In genomic region chr5:16082982-16083381, GRCh38 we compare ENCODE assay signal across 36 cellular contexts.
"Had no signal": no experiment of that assay in that cellular context is flagged by ENCODE, and none has a peak within 500 bp of the region (broad histone marks: within the 10 kb centered on the region; RNA-seq: fewer than 3 reads in every experiment).

No MANE protein-coding gene starts in this region.

- H3K27me3 ChIP-seq: ascending aorta, cardiac muscle cell had no signal

- H3K9me3 Mint-ChIP-seq: activated B cell treated with CpG ODN at 0.5 μM for 24 hours; activated CD4-positive, alpha-beta T cell treated with anti-CD3 and anti-CD28 coated beads, Interleukin-2, amount 10 ng/mL, durations not matched to agents 24 days and 14 days; activated naive CD8-positive, alpha-beta T cell treated with anti-CD3 and anti-CD28 coated beads, Interleukin-2, amount 10 ng/mL, durations not matched to agents 7 days and 5 days; activated T-helper 2 cell treated with anti-CD3 and anti-CD28 coated beads, Interferon-gamma antibody, Interleukin-2, Interleukin-4, amounts not matched to agents 10 μg/mL and 5 μg/mL and 100 μg/mL, durations not matched to agents 14 hours and 24 hours and 36 hours; T-helper 1 cell treated with Interleukin-12 subunit alpha and Interleukin-12 subunit beta and Interleukin-4 antibody, amounts not matched to agents 30 μg/mL and 1 μg/mL, for 36 hours had no signal

- H3K36me3 ChIP-seq: ascending aorta, cardiac muscle cell had no signal

- DNase-seq: activated B cell treated with CpG ODN at 0.5 μM for 24 hours; activated CD4-positive, alpha-beta memory T cell treated with anti-CD3 and anti-CD28 coated beads, Interleukin-2, amount 10 ng/mL, durations not matched to agents 7 days and 5 days; activated CD4-positive, alpha-beta T cell treated with anti-CD3 and anti-CD28 coated beads for 4 hours; activated CD4-positive, alpha-beta T cell treated with anti-CD3 and anti-CD28 coated beads, Interleukin-2, amount 10 ng/mL, durations not matched to agents 24 days and 14 days; activated CD4-positive, alpha-beta T cell treated with anti-CD3 and anti-CD28 coated beads, Interleukin-2, amount 50 U/mL, for 1 hour; activated CD4-positive, alpha-beta T cell treated with anti-CD3 and anti-CD28 coated beads, Interleukin-2, amount 50 U/mL, for 4 hours; activated CD4-positive, CD25-positive, alpha-beta regulatory T cell treated with anti-CD3 and anti-CD28 coated beads, Interleukin-2, amount 50 U/mL, for 72 hours; activated CD8-positive, alpha-beta memory T cell treated with anti-CD3 and anti-CD28 coated beads for 24 hours; activated CD8-positive, alpha-beta memory T cell treated with anti-CD3 and anti-CD28 coated beads, Interleukin-2, amount 10 ng/mL, durations not matched to agents 7 days and 5 days; activated CD8-positive, alpha-beta memory T cell treated with anti-CD3 and anti-CD28 coated beads, Interleukin-2, amount 50 U/mL, for 48 hours; activated CD8-positive, alpha-beta T cell treated with anti-CD3 and anti-CD28 coated beads, Interleukin-2, amount 10 ng/mL, durations not matched to agents 7 days and 5 days; activated effector memory CD4-positive, alpha-beta T cell treated with Interleukin-2 at 50 U/mL for 16 hours; activated gamma-delta T cell; activated naive CD4-positive, alpha-beta T cell treated with anti-CD3 and anti-CD28 coated beads, Interleukin-2, amount 10 ng/mL, durations not matched to agents 7 days and 5 days; activated naive CD4-positive, alpha-beta T cell treated with Interleukin-2 at 50 U/mL for 16 hours; activated naive CD8-positive, alpha-beta T cell treated with anti-CD3 and anti-CD28 coated beads, Interleukin-2, amount 10 ng/mL, durations not matched to agents 7 days and 5 days; activated naive CD8-positive, alpha-beta T cell treated with anti-CD3 and anti-CD28 coated beads, Interleukin-2, amount 50 U/mL, for 24 hours; activated T-cell treated with anti-CD3 and anti-CD28 coated beads, Interleukin-2, amount 50 U/mL, for 24 hours; activated T-cell treated with anti-CD3 and anti-CD28 coated beads, Interleukin-2, amount 50 U/mL, for 48 hours; amygdala; anterior cingulate cortex; caudate nucleus; cerebellar nuclear complex; T-helper 1 cell; T-helper 2 cell; T-helper 9 cell had no signal

- H3K4me3 Mint-ChIP-seq: activated B cell treated with CpG ODN at 0.5 μM for 24 hours; activated CD4-positive, alpha-beta memory T cell treated with anti-CD3 and anti-CD28 coated beads, Interleukin-2, amount 10 ng/mL, durations not matched to agents 7 days and 5 days; activated CD4-positive, alpha-beta T cell treated with anti-CD3 and anti-CD28 coated beads, Interleukin-2, amount 10 ng/mL, durations not matched to agents 24 days and 14 days; activated CD8-positive, alpha-beta memory T cell treated with anti-CD3 and anti-CD28 coated beads, Interleukin-2, amount 10 ng/mL, durations not matched to agents 7 days and 5 days; activated CD8-positive, alpha-beta T cell treated with anti-CD3 and anti-CD28 coated beads, Interleukin-2, amount 10 ng/mL, durations not matched to agents 7 days and 5 days; activated naive CD4-positive, alpha-beta T cell treated with anti-CD3 and anti-CD28 coated beads, Interleukin-2, amount 10 ng/mL, durations not matched to agents 7 days and 5 days; activated naive CD4-positive, alpha-beta T cell treated with anti-CD3 and anti-CD28 coated beads, Interleukin-2, amount 50 U/mL, for 24 hours; activated naive CD8-positive, alpha-beta T cell; activated naive CD8-positive, alpha-beta T cell treated with anti-CD3 and anti-CD28 coated beads, Interleukin-2, amount 10 ng/mL, durations not matched to agents 7 days and 5 days; activated naive CD8-positive, alpha-beta T cell treated with anti-CD3 and anti-CD28 coated beads, Interleukin-2, amount 50 U/mL, for 24 hours; activated T-cell treated with anti-CD3 and anti-CD28 coated beads, Interleukin-2, amount 50 U/mL, for 24 hours; brain; central memory CD8-positive, alpha-beta T cell; T-helper 1 cell treated with Interleukin-12 subunit alpha and Interleukin-12 subunit beta and Interleukin-4 antibody, amounts not matched to agents 30 μg/mL and 1 μg/mL, for 36 hours; T-helper 2 cell treated with Interferon-gamma antibody and Interleukin-4, amounts not matched to agents 5 μg/mL and 100 μg/mL, for 36 hours had no signal

- ATAC-seq: activated CD8-positive, alpha-beta memory T cell treated with anti-CD3 and anti-CD28 coated beads, Interleukin-2, amount 10 ng/mL, durations not matched to agents 7 days and 5 days; activated CD8-positive, alpha-beta T cell treated with anti-CD3 and anti-CD28 coated beads, Interleukin-2, amount 10 ng/mL, durations not matched to agents 7 days and 5 days; activated naive CD8-positive, alpha-beta T cell treated with anti-CD3 and anti-CD28 coated beads, Interleukin-2, amount 50 U/mL, for 24 hours had no signal

- H3K4me1 Mint-ChIP-seq: activated B cell treated with CpG ODN at 0.5 μM for 24 hours; activated CD4-positive, alpha-beta memory T cell treated with anti-CD3 and anti-CD28 coated beads, Interleukin-2, amount 10 ng/mL, durations not matched to agents 7 days and 5 days; activated CD4-positive, alpha-beta T cell treated with anti-CD3 and anti-CD28 coated beads, Interleukin-2, amount 10 ng/mL, durations not matched to agents 24 days and 14 days; activated CD8-positive, alpha-beta memory T cell treated with anti-CD3 and anti-CD28 coated beads, Interleukin-2, amount 10 ng/mL, durations not matched to agents 7 days and 5 days; activated naive CD4-positive, alpha-beta T cell treated with anti-CD3 and anti-CD28 coated beads, Interleukin-2, amount 10 ng/mL, durations not matched to agents 7 days and 5 days; activated naive CD4-positive, alpha-beta T cell treated with anti-CD3 and anti-CD28 coated beads, Interleukin-2, amount 50 U/mL, for 24 hours; activated naive CD8-positive, alpha-beta T cell treated with anti-CD3 and anti-CD28 coated beads, Interleukin-2, amount 10 ng/mL, durations not matched to agents 7 days and 5 days; activated naive CD8-positive, alpha-beta T cell treated with anti-CD3 and anti-CD28 coated beads, Interleukin-2, amount 50 U/mL, for 24 hours; brain; central memory CD8-positive, alpha-beta T cell had no signal

- H3K4me3 ChIP-seq: ascending aorta, cardiac muscle cell had no signal

- H3K27me3 Mint-ChIP-seq: activated B cell treated with CpG ODN at 0.5 μM for 24 hours; activated CD4-positive, alpha-beta memory T cell treated with anti-CD3 and anti-CD28 coated beads, Interleukin-2, amount 10 ng/mL, durations not matched to agents 7 days and 5 days; activated CD4-positive, alpha-beta T cell treated with anti-CD3 and anti-CD28 coated beads, Interleukin-2, amount 10 ng/mL, durations not matched to agents 24 days and 14 days; activated CD8-positive, alpha-beta memory T cell treated with anti-CD3 and anti-CD28 coated beads, Interleukin-2, amount 10 ng/mL, durations not matched to agents 7 days and 5 days; activated naive CD4-positive, alpha-beta T cell treated with anti-CD3 and anti-CD28 coated beads, Interleukin-2, amount 10 ng/mL, durations not matched to agents 7 days and 5 days; activated naive CD8-positive, alpha-beta T cell treated with anti-CD3 and anti-CD28 coated beads, Interleukin-2, amount 10 ng/mL, durations not matched to agents 7 days and 5 days; activated naive CD8-positive, alpha-beta T cell treated with anti-CD3 and anti-CD28 coated beads, Interleukin-2, amount 50 U/mL, for 24 hours; activated T-cell treated with anti-CD3 and anti-CD28 coated beads, Interleukin-2, amount 50 U/mL, for 24 hours; central memory CD8-positive, alpha-beta T cell had no signal

- H3K27ac ChIP-seq: ascending aorta, cardiac muscle cell, VCaP had no signal

- H3K4me1 ChIP-seq: ascending aorta had no signal

- H3K36me3 Mint-ChIP-seq: activated CD8-positive, alpha-beta memory T cell treated with anti-CD3 and anti-CD28 coated beads, Interleukin-2, amount 10 ng/mL, durations not matched to agents 7 days and 5 days; activated naive CD4-positive, alpha-beta T cell treated with anti-CD3 and anti-CD28 coated beads, Interleukin-2, amount 10 ng/mL, durations not matched to agents 7 days and 5 days; activated naive CD4-positive, alpha-beta T cell treated with anti-CD3 and anti-CD28 coated beads, Interleukin-2, amount 50 U/mL, for 24 hours; activated naive CD8-positive, alpha-beta T cell; activated naive CD8-positive, alpha-beta T cell treated with anti-CD3 and anti-CD28 coated beads, Interleukin-2, amount 10 ng/mL, durations not matched to agents 7 days and 5 days; brain had no signal

- H3K27ac Mint-ChIP-seq: activated B cell treated with CpG ODN at 0.5 μM for 24 hours; activated CD4-positive, alpha-beta memory T cell treated with anti-CD3 and anti-CD28 coated beads, Interleukin-2, amount 10 ng/mL, durations not matched to agents 7 days and 5 days; activated CD4-positive, alpha-beta T cell treated with anti-CD3 and anti-CD28 coated beads, Interleukin-2, amount 10 ng/mL, durations not matched to agents 24 days and 14 days; activated CD8-positive, alpha-beta memory T cell treated with anti-CD3 and anti-CD28 coated beads, Interleukin-2, amount 10 ng/mL, durations not matched to agents 7 days and 5 days; activated CD8-positive, alpha-beta T cell treated with anti-CD3 and anti-CD28 coated beads, Interleukin-2, amount 10 ng/mL, durations not matched to agents 7 days and 5 days; activated naive CD4-positive, alpha-beta T cell treated with anti-CD3 and anti-CD28 coated beads, Interleukin-2, amount 10 ng/mL, durations not matched to agents 7 days and 5 days; activated naive CD4-positive, alpha-beta T cell treated with anti-CD3 and anti-CD28 coated beads, Interleukin-2, amount 50 U/mL, for 24 hours; activated naive CD8-positive, alpha-beta T cell; activated naive CD8-positive, alpha-beta T cell treated with anti-CD3 and anti-CD28 coated beads, Interleukin-2, amount 10 ng/mL, durations not matched to agents 7 days and 5 days; activated naive CD8-positive, alpha-beta T cell treated with anti-CD3 and anti-CD28 coated beads, Interleukin-2, amount 50 U/mL, for 24 hours; activated T-cell treated with anti-CD3 and anti-CD28 coated beads, Interleukin-2, amount 50 U/mL, for 24 hours; activated T-helper 2 cell treated with anti-CD3 and anti-CD28 coated beads, Interferon-gamma antibody, Interleukin-2, Interleukin-4, amounts not matched to agents 10 μg/mL and 5 μg/mL and 100 μg/mL, durations not matched to agents 14 hours and 24 hours and 36 hours; brain; T-helper 1 cell treated with Interleukin-12 subunit alpha and Interleukin-12 subunit beta and Interleukin-4 antibody, amounts not matched to agents 30 μg/mL and 1 μg/mL, for 36 hours; T-helper 2 cell treated with Interferon-gamma antibody and Interleukin-4, amounts not matched to agents 5 μg/mL and 100 μg/mL, for 36 hours had no signal

- H3K9me3 ChIP-seq: ascending aorta had no signal
